ENCODE assay signal across 8 cellular contexts in the genomic region with DNA sequence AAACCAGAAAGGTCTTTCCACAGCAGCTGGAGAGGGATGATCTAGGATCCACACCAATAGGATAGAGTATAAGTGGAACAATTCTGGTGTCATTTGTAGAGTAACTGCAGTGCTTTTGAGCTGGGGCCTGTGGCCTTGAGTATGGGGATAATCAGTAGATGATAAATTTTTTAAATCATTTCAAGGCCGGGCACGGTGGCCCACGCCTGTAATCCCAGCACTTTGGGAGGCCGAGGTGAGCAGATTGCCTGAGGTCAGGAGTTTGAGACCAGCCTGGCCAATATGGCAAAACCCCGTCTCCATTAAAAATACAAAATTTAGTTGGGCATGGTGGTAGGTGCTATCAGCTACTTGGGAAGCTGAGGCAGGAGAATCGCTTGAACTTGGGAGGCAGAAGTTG. TPM values are rescaled to one million over a fixed set of nuclear protein-coding genes. Genes with fewer than 3 reads are reported as not detected.
"Had no signal": no experiment of that assay in that cellular context is flagged by ENCODE, and none has a peak within 500 bp of the region (broad histone marks: within the 10 kb centered on the region; RNA-seq: fewer than 3 reads in every experiment).

No MANE protein-coding gene starts in this region.

RNA-seq across cellular contexts. Expression of a gene that starts 52.3 kb away (rescaled TPM):
- total RNA-seq: endodermal cell, esophagus muscularis mucosa, foreskin keratinocyte, mesenteric fat pad, myocyte, osteocyte, skeletal muscle tissue, WTC11 had no signal
- polyA plus RNA-seq: foreskin keratinocyte had no signal
